Comparison of ENCODE assay signal across 1 cellular context in the genomic region with DNA sequence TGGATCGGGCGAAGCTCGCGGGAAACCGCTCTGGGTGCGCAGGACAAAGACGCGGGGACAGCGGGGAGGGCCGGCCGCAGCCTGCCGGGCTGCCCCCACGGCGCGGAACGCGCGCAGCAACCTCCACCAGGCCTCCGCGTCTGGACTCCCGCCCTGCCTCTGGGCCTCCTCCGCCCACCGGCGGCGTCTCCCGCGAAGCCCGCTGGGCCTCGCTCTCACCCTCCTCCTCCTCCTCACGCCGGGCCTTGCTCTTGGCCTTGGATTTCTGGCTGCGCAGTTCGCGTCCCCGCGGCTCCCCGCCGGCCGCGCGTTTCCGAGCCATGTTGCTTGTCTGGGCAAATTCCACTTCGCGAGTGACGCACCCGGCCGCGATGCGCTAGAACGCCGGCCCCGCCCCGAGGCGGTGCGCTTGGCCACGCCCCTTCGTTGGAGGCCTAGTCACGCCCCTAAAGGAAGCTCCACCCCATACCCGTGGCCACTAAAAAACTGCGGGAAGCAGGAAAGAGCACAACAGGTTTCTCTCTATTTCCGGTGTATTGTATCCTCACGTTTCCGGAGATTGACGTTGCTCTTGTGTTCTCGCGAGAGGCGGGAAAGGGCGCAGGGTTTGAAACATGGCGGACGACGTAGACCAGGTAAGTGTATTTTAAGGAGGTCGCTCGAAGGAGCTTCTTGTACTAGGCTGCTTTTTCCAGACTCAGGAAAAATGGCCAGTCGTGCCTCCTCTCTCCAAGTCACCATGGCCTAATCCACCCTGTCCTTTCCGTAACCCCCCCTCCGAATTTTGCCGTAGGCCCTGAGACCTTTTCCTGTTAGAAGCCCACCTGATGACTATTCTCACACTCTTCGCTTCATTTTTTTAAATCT.
TF ChIP-seq lines count a peak whose summit lies in the region.

TSS of gene LSM3 (plus strand) at position 571 of the 867 bp plus-strand sequence. CDS start at position 615, 44 bp downstream.
TSS of gene XPC (minus strand) at position 355 of the 867 bp plus-strand sequence. CDS start at position 322, 33 bp downstream.

TF ChIP-seq in GM12878, 131 proteins besides CTCF, POLR2A, EP300 and RAD21 (continued from another document):
- TF ChIP-seq LARP7 (IDR thresholded peaks at IDR 0.05): peak; percentile 97
- TF ChIP-seq SMC3 (IDR thresholded peaks at IDR 0.05; ENCODE audit: borderline replicate concordance, low read length): no peak
- no peak for TF ChIP-seq NRF1 (conservative IDR thresholded peaks at IDR 0.05; ENCODE audit: low read depth, low read length)
- no peak for TF ChIP-seq JUNB (IDR thresholded peaks at IDR 0.05)
- TF ChIP-seq EGR1 (IDR thresholded peaks at IDR 0.05; ENCODE audit: borderline replicate concordance in 1 of 2, low read depth in 2 of 2, low read length in 2 of 2): peak in 1 of 2 experiments; percentile 62; a peak in 2 of 3 replicates
- TF ChIP-seq ZNF592 (IDR thresholded peaks at IDR 0.05): no peak
- no peak for TF ChIP-seq WRNIP1 (IDR thresholded peaks at IDR 0.05; ENCODE audit: borderline replicate concordance, low read depth, low read length)
- TF ChIP-seq ATF3 (IDR thresholded peaks at IDR 0.05; ENCODE audit: borderline replicate concordance, extremely low read depth, low read depth, low read length): no peak
- TF ChIP-seq ZNF274 (IDR thresholded peaks at IDR 0.05; ENCODE audit: insufficient read depth, insufficient read length): no peak
- TF ChIP-seq PML (IDR thresholded peaks at IDR 0.05; ENCODE audit: low read length): peak; percentile 89
- no peak for TF ChIP-seq SUPT20H (IDR thresholded peaks at IDR 0.05; ENCODE audit: borderline replicate concordance, control insufficient read depth, low read depth, low read length)
- TF ChIP-seq NR2C1 (IDR thresholded peaks at IDR 0.05): peak; percentile 49; the same call in 1 of the 2 replicates
- TF ChIP-seq EZH2 (IDR thresholded peaks at IDR 0.05; ENCODE audit: borderline replicate concordance, control insufficient read depth, low read depth, low read length): no peak
- no peak for TF ChIP-seq RFX5 (IDR thresholded peaks at IDR 0.05; ENCODE audit: low read depth, low read length)
- peak; percentile 28; the same call in 1 of the 3 replicates for TF ChIP-seq POU2F2 (IDR thresholded peaks at IDR 0.05; ENCODE audit: borderline replicate concordance, low read depth, low read length)
- no peak for TF ChIP-seq SREBF2 (IDR thresholded peaks at IDR 0.05; ENCODE audit: low read length)
- TF ChIP-seq NBN (IDR thresholded peaks at IDR 0.05): peak; percentile 74; the same call in 1 of the 2 replicates
- TF ChIP-seq EED (IDR thresholded peaks at IDR 0.05; ENCODE audit: low read depth): no peak
- no peak for TF ChIP-seq CHD4 (IDR thresholded peaks at IDR 0.05)
- no peak for TF ChIP-seq STAT1 (conservative IDR thresholded peaks at IDR 0.05)
- no peak for TF ChIP-seq ZSCAN29 (IDR thresholded peaks at IDR 0.05)
- no peak for TF ChIP-seq RBBP5 (conservative IDR thresholded peaks at IDR 0.05)
- no peak for TF ChIP-seq NFYA (IDR thresholded peaks at IDR 0.05; ENCODE audit: borderline replicate concordance, low read depth, low read length)
- peak; percentile 66 for TF ChIP-seq HCFC1 (IDR thresholded peaks at IDR 0.05; ENCODE audit: low read length)
- peak; percentile 84 for TF ChIP-seq TAF1 (IDR thresholded peaks at IDR 0.05; ENCODE audit: borderline replicate concordance, low read depth, low read length)
- TF ChIP-seq CHD2 (IDR thresholded peaks at IDR 0.05; ENCODE audit: borderline replicate concordance, low read depth, low read length): peak; percentile 100
- peak; percentile 92 for TF ChIP-seq IRF5 (IDR thresholded peaks at IDR 0.05; ENCODE audit: borderline replicate concordance)
TF ChIP-seq in GM12878: peak in this region for 56.
